1 cellular context compared by ENCODE assay signal in the genomic region with DNA sequence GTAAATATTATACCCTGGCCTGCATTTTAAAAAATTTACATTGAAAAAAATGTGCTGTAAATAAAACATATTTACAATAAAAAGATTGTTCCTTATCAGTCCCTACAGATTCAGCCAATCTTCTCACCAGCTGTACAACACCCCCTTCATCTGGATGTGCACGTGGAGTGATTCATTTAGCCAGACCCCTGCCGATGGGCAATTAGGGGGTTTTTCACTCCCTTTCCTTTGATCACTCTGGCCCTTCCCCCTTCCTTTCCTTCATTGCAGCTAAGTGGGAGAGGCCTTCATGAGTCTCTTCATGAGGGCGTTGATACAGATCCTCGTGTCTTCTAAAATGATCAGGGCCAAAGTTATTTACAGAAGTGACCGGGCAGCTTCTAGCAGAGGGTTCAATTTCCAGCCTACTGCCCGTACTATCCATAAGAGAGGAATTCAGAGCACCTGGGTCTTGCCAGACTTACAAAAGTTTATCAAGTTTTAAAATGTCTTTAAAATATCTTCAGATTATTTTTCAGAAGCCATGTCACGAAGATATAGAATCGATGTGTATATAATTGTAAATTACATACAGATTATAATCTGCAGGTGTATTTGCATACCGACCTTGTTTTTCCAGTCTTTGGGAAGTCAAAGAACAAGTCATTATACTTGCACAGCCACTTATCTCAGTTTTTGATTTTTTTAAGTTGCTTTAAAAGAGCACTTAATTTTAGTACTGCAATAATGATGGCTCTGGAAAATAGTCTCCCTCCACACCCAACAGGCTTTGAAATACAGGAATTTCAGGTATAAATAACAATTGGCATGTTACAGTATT.
A peak's percentile ranks its signal among the peaks of the same experiment; 100 is the strongest.
TF ChIP-seq lines count a peak whose summit lies in the region.

No MANE protein-coding gene starts in this region.

TF ChIP-seq in WTC11, 78 proteins besides CTCF, POLR2A, EP300 and RAD21 (continued from another document):
- TF ChIP-seq TCF7 (CRISPR knock-in tag; IDR thresholded peaks at IDR 0.05; ENCODE audit: low read depth) = no peak
- TF ChIP-seq, protein P1, sequence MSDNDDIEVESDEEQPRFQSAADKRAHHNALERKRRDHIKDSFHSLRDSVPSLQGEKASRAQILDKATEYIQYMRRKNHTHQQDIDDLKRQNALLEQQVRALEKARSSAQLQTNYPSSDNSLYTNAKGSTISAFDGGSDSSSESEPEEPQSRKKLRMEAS (CRISPR knock-in tag; IDR thresholded peaks at IDR 0.05) = peak; percentile 60
- TF ChIP-seq, protein P2, sequence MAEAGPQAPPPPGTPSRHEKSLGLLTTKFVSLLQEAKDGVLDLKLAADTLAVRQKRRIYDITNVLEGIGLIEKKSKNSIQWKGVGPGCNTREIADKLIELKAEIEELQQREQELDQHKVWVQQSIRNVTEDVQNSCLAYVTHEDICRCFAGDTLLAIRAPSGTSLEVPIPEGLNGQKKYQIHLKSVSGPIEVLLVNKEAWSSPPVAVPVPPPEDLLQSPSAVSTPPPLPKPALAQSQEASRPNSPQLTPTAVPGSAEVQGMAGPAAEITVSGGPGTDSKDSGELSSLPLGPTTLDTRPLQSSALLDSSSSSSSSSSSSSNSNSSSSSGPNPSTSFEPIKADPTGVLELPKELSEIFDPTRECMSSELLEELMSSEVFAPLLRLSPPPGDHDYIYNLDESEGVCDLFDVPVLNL (CRISPR knock-in tag; IDR thresholded peaks at IDR 0.05; ENCODE audit: borderline replicate concordance, low read depth) = no peak
- TF ChIP-seq CREM (CRISPR knock-in tag; IDR thresholded peaks at IDR 0.05) = 0 out of 2 replicates have a peak, but pooled peaks have one; percentile 26
- TF ChIP-seq, protein P3, sequence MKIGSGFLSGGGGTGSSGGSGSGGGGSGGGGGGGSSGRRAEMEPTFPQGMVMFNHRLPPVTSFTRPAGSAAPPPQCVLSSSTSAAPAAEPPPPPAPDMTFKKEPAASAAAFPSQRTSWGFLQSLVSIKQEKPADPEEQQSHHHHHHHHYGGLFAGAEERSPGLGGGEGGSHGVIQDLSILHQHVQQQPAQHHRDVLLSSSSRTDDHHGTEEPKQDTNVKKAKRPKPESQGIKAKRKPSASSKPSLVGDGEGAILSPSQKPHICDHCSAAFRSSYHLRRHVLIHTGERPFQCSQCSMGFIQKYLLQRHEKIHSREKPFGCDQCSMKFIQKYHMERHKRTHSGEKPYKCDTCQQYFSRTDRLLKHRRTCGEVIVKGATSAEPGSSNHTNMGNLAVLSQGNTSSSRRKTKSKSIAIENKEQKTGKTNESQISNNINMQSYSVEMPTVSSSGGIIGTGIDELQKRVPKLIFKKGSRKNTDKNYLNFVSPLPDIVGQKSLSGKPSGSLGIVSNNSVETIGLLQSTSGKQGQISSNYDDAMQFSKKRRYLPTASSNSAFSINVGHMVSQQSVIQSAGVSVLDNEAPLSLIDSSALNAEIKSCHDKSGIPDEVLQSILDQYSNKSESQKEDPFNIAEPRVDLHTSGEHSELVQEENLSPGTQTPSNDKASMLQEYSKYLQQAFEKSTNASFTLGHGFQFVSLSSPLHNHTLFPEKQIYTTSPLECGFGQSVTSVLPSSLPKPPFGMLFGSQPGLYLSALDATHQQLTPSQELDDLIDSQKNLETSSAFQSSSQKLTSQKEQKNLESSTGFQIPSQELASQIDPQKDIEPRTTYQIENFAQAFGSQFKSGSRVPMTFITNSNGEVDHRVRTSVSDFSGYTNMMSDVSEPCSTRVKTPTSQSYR (CRISPR knock-in tag; IDR thresholded peaks at IDR 0.05) = no peak
- TF ChIP-seq GABPB1 (CRISPR knock-in tag; IDR thresholded peaks at IDR 0.05) = no peak
- TF ChIP-seq, protein P4, sequence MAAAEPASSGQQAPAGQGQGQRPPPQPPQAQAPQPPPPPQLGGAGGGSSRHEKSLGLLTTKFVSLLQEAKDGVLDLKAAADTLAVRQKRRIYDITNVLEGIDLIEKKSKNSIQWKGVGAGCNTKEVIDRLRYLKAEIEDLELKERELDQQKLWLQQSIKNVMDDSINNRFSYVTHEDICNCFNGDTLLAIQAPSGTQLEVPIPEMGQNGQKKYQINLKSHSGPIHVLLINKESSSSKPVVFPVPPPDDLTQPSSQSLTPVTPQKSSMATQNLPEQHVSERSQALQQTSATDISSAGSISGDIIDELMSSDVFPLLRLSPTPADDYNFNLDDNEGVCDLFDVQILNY (CRISPR knock-in tag; IDR thresholded peaks at IDR 0.05) = no peak
- no peak for TF ChIP-seq GRHL2 (CRISPR knock-in tag; IDR thresholded peaks at IDR 0.05; ENCODE audit: insufficient replicate concordance, severe bottlenecking)
- no peak for TF ChIP-seq HMGA2 (CRISPR knock-in tag; IDR thresholded peaks at IDR 0.05)
- no peak for TF ChIP-seq ZNF121 (CRISPR knock-in tag; IDR thresholded peaks at IDR 0.05)
- TF ChIP-seq NR1H2 (CRISPR knock-in tag; IDR thresholded peaks at IDR 0.05) = no peak
- no peak for TF ChIP-seq ZNF232 (CRISPR knock-in tag; IDR thresholded peaks at IDR 0.05)
- TF ChIP-seq ZNF317 (CRISPR knock-in tag; IDR thresholded peaks at IDR 0.05; ENCODE audit: borderline replicate concordance, low read depth) = no peak
- no peak for TF ChIP-seq KAT7 (CRISPR knock-in tag; IDR thresholded peaks at IDR 0.05; ENCODE audit: borderline replicate concordance)
- TF ChIP-seq, protein P5, sequence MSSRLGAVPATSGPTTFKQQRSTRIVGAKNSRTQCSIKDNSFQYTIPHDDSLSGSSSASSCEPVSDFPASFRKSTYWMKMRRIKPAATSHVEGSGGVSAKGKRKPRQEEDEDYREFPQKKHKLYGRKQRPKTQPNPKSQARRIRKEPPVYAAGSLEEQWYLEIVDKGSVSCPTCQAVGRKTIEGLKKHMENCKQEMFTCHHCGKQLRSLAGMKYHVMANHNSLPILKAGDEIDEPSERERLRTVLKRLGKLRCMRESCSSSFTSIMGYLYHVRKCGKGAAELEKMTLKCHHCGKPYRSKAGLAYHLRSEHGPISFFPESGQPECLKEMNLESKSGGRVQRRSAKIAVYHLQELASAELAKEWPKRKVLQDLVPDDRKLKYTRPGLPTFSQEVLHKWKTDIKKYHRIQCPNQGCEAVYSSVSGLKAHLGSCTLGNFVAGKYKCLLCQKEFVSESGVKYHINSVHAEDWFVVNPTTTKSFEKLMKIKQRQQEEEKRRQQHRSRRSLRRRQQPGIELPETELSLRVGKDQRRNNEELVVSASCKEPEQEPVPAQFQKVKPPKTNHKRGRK (CRISPR knock-in tag; IDR thresholded peaks at IDR 0.05; ENCODE audit: borderline replicate concordance) = no peak
- TF ChIP-seq RORB (CRISPR knock-in tag; IDR thresholded peaks at IDR 0.05) = no peak
